ENCODE assay signal across 8 cellular contexts in the genomic region with DNA sequence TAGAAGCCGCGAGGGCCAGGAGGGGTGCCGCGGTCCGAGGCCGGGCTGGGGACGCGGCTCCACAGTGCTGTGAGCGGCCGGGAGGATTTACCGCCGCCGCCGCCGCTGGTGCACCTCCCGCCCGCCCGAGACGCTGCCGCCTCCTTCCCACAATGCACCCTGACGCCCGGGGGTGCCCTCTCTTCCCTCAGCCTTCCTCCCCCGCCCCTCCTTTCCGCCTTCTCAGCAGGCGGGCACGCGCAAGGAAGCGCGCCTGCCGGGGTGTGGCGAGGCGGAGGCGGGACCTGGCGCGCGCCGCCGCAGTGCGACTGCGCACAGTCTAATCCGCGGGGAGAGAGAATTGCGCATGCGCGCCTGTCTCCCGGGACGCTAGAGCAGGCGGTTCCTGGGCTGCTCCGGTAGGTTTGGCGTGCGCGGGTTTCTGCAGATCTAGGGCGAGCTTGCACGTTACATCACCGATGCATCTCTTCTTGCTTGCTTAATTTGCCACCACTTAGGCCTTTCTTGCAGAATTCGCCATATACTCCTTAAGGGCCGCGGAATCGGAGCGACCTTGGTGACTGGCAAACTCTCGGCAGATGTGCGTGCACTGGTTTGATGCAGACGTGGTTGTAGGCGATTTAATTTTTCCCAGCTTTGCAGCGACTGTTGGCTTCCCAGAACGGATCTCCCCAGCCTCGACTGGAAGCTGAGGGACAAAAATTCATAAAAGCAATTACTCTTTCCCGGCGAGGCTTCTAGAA. TPM values are rescaled to one million over a fixed set of nuclear protein-coding genes. Genes with fewer than 3 reads are reported as not detected.
DNase-seq lines count a peak whose midpoint lies in the region; ATAC-seq and TF ChIP-seq lines count a peak whose summit lies in the region.

A gene (plus strand): TSS at position 347 of the 743 bp plus-strand sequence. CDS start 506 bp downstream, outside the sequence.
A gene with protein sequence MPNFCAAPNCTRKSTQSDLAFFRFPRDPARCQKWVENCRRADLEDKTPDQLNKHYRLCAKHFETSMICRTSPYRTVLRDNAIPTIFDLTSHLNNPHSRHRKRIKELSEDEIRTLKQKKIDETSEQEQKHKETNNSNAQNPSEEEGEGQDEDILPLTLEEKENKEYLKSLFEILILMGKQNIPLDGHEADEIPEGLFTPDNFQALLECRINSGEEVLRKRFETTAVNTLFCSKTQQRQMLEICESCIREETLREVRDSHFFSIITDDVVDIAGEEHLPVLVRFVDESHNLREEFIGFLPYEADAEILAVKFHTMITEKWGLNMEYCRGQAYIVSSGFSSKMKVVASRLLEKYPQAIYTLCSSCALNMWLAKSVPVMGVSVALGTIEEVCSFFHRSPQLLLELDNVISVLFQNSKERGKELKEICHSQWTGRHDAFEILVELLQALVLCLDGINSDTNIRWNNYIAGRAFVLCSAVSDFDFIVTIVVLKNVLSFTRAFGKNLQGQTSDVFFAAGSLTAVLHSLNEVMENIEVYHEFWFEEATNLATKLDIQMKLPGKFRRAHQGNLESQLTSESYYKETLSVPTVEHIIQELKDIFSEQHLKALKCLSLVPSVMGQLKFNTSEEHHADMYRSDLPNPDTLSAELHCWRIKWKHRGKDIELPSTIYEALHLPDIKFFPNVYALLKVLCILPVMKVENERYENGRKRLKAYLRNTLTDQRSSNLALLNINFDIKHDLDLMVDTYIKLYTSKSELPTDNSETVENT (minus strand): TSS at position 156 of the 743 bp plus-strand sequence. CDS start 296 bp downstream, outside the sequence.

- H3K9me3 ChIP-seq in esophagus muscularis mucosa: no peaks in the 10 kb centered on the region

- DNase-seq in DMS79 treated with DMSO at 0.1 percent for 48 hours (lab: John Stamatoyannopoulos, UW) (peak; percentile 99), OCI-M2 (lab: John Stamatoyannopoulos, UW; ENCODE audit: unreplicated experiment) (peak; percentile 72), esophagus muscularis mucosa (ENCODE audit: extremely low spot score) (peak; percentile 99), myocyte (ENCODE audit: low read depth) (peak; percentile 98)
- DNase-seq in Jurkat, Clone E6-1 (ENCODE audit: low read depth, low spot score): peak; percentile 95
- DNase-seq in activated T-cell treated with anti-CD3 and anti-CD28 coated beads, Interleukin-2, amount 50 U/mL, for 24 hours: peak; percentile 98
- peak; percentile 94 to 97 for DNase-seq in stimulated activated CD8-positive, alpha-beta memory T cell treated with anti-CD3 and anti-CD28 coated beads, Interleukin-7, amount 100 ng/mL, for 4 hours (ENCODE audit: low read depth in 2 of 2)

- no peaks in the 10 kb centered on the region for H3K27me3 ChIP-seq in esophagus muscularis mucosa

- ATAC-seq in GM21717 (IDR thresholded peaks at IDR 0.05; ENCODE audit: unreplicated experiment): peak; percentile 54

- H3K9me3 Mint-ChIP-seq in activated T-cell treated with anti-CD3 and anti-CD28 coated beads, Interleukin-2, amount 50 U/mL, for 24 hours: no peaks in the 10 kb centered on the region

- TF ChIP-seq EP300 in esophagus muscularis mucosa (IDR thresholded peaks at IDR 0.05): no peak

- no peaks in the 10 kb centered on the region for H3K27me3 Mint-ChIP-seq in activated T-cell treated with anti-CD3 and anti-CD28 coated beads, Interleukin-2, amount 50 U/mL, for 24 hours

- WGBS in esophagus muscularis mucosa: under 1% methylated on average over 35 of the region's 69 CpGs

- H3K4me1 Mint-ChIP-seq in activated T-cell treated with anti-CD3 and anti-CD28 coated beads, Interleukin-2, amount 50 U/mL, for 24 hours (ENCODE audit: low read depth): peaks cover 68% of the 10 kb centered on the region

- peak within 1 kb of the TSS; percentile 91 for H3K4me3 Mint-ChIP-seq in activated T-cell treated with anti-CD3 and anti-CD28 coated beads, Interleukin-2, amount 50 U/mL, for 24 hours

- peaks cover 21% of the 10 kb centered on the region for H3K36me3 Mint-ChIP-seq in activated T-cell treated with anti-CD3 and anti-CD28 coated beads, Interleukin-2, amount 50 U/mL, for 24 hours (ENCODE audit: low read depth)

- no peaks in the 10 kb centered on the region for H3K36me3 ChIP-seq in esophagus muscularis mucosa

- peak within 1 kb of the TSS; percentile 94 for H3K27ac Mint-ChIP-seq in activated T-cell treated with anti-CD3 and anti-CD28 coated beads, Interleukin-2, amount 50 U/mL, for 24 hours

- peak; percentile 21 for TF ChIP-seq POLR2A in esophagus muscularis mucosa (IDR thresholded peaks at IDR 0.05; ENCODE audit: low read depth)

- H3K4me1 ChIP-seq in esophagus muscularis mucosa: peaks cover 20 to 56% (median 39%) of the 10 kb centered on the region in 4 donors

- H3K4me3 ChIP-seq in Jurkat, Clone E6-1 (ENCODE audit: low read length): peak within 1 kb of the TSS; percentile 95
- H3K4me3 ChIP-seq in esophagus muscularis mucosa: peak within 1 kb of the TSS; percentile 87 to 98 (median 96)

- peak in 1 of 3 experiments; percentile 25 for TF ChIP-seq CTCF in esophagus muscularis mucosa (IDR thresholded peaks at IDR 0.05)

- H3K27ac ChIP-seq in esophagus muscularis mucosa (replicated peaks in 1 of 4): peak within 1 kb of the TSS; percentile 85 to 92 (median 91)

- intact Hi-C loops in esophagus muscularis mucosa (cut with DNase I): loop anchor here (2.0 kb wide), 1 partner anchor 64 kb away; a partner anchor contains a TSS

RNA-seq across cellular contexts. Expression of the first gene that starts in this region (rescaled TPM):
- polyA plus RNA-seq in Jurkat, Clone E6-1 (2012; ENCODE audit: insufficient read depth, insufficient read length): 5.7 TPM
- total RNA-seq in esophagus muscularis mucosa (1 to 10 TPM in 2 of 4 donors, under 1 TPM in 2; 0.50 to 1.6 (median 1.0) TPM), myocyte (2.3 and 2.4 TPM in 2 replicates)
- polyA plus RNA-seq in myocyte (2012): 1.2 TPM

RNA-seq across cellular contexts. Expression of the second gene that starts in this region (rescaled TPM):
- 36.3 TPM for polyA plus RNA-seq in Jurkat, Clone E6-1 (2012; ENCODE audit: insufficient read depth, insufficient read length)
- total RNA-seq in esophagus muscularis mucosa (10 to 100 TPM; 20.7 to 28.8 (median 27.0) TPM), myocyte (25.9 and 30.4 TPM in 2 replicates)
- polyA plus RNA-seq in myocyte (2012): 10.4 TPM

Comparison
In these comparisons a context has a peak if more than half of its experiments do, and no peak if none do; other contexts are left out.
1. Peak in every context shown above with its lines: DNase-seq, ATAC-seq, H3K4me3 ChIP-seq and H3K27ac ChIP-seq.